14 cellular contexts compared by ENCODE assay signal in genomic region chr1:61403863-61404615, GRCh38.
DNase-seq lines count a peak whose midpoint lies in the region; ATAC-seq and TF ChIP-seq lines count a peak whose summit lies in the region.
"Had no signal": no experiment of that assay in that cellular context is flagged by ENCODE, and none has a peak within 500 bp of the region (broad histone marks: within the 10 kb centered on the region; RNA-seq: fewer than 3 reads in every experiment).

No MANE protein-coding gene starts in this region.

- H3K36me3 ChIP-seq in lung (ENCODE audit: control insufficient read depth in 2 of 2, insufficient read depth in 2 of 2, low read length in 2 of 2) (peaks cover 14 to 20% of the 10 kb centered on the region in 2 donors), tibial artery (peaks cover 26 to 28% (median 27%) of the 10 kb centered on the region in 3 donors)

- no peak overlapping the region for H3K4me3 ChIP-seq in lung
- no peak overlapping the region for H3K4me3 ChIP-seq in tibial artery

- peak; percentile 31 for ATAC-seq in lung (ENCODE audit: insufficient read depth, low FRiP score)
- no peak for ATAC-seq in GM18502 (IDR thresholded peaks at IDR 0.05; ENCODE audit: poor library complexity, unreplicated experiment)
- ATAC-seq: activated CD4-positive, CD25-positive, alpha-beta regulatory T cell treated with anti-CD3 and anti-CD28 coated beads, Interleukin-2, amount 50 U/mL, for 24 hours had no signal

- peaks cover 2 to 23% of the 10 kb centered on the region in 2 donors for H3K4me1 ChIP-seq in lung (ENCODE audit: control insufficient read depth in 2 of 2, insufficient read depth in 2 of 2, low read length in 2 of 2)
- H3K4me1 ChIP-seq in tibial artery: peaks cover 0 to 48% (median 18%) of the 10 kb centered on the region in 4 donors

- intact Hi-C loops in tibial artery (cut with DNase I; ENCODE audit: low total_unique reads): no loop called here

- H3K27ac ChIP-seq in lung (ENCODE audit: low read depth in 1 of 2, low read length in 1 of 2) (peak overlapping the region; percentile 12 to 67), tibial artery (peak overlapping the region; percentile 45 to 51)

- WGBS in lung, 2 donors: 28 to 47% methylated on average over 11 of the region's 11 CpGs

- TF ChIP-seq CTCF in lung (IDR thresholded peaks at IDR 0.05; ENCODE audit: control extremely low read depth, extremely low read depth): no peak
- TF ChIP-seq CTCF in tibial artery (IDR thresholded peaks at IDR 0.05): no peak

- H3K27me3 ChIP-seq in lung (ENCODE audit: control insufficient read depth, insufficient read depth): no peaks in the 10 kb centered on the region
- H3K27me3 ChIP-seq in tibial artery: no peaks in the 10 kb centered on the region

- peak; percentile 39 for DNase-seq in NOMO-1 treated with dmso at 0.1 percent for 144 hours (lab: John Stamatoyannopoulos, UW; ENCODE audit: unreplicated experiment)
- peak; percentile 75 for DNase-seq in dermis blood vessel endothelial cell
- no peak for DNase-seq in lung (ENCODE audit: low spot score)
- no peak for DNase-seq in tibial artery
- no peak for DNase-seq in iPS-NIHi7 (ENCODE audit: extremely low spot score)
- no peak for DNase-seq in NCI-H526 (lab: John Stamatoyannopoulos, UW)
- DNase-seq: cerebellar nuclear complex; DMS53; hippocampal formation; nephron progenitor cell; SHP77 treated with DMSO at 0.1 percent for 48 hours; stimulated activated CD4-positive, alpha-beta T cell treated with anti-CD3 and anti-CD28 coated beads, Interleukin-4, amount 100 ng/mL, for 24 hours had no signal

- peaks cover 0 to 3% of the 10 kb centered on the region in 2 donors for H3K9me3 ChIP-seq in lung (ENCODE audit: control insufficient read depth in 2 of 2, insufficient read depth in 1 of 2, low read length in 1 of 2)
- no peaks in the 10 kb centered on the region for H3K9me3 ChIP-seq in tibial artery

Comparison
In these comparisons a context has a peak if more than half of its experiments do, and no peak if none do; other contexts are left out.
1. DNase-seq: peak in NOMO-1 treated with dmso at 0.1 percent for 144 hours (single experiment) and dermis blood vessel endothelial cell (single experiment); none in lung (single experiment), tibial artery (0 of 2), iPS-NIHi7 (single experiment) and NCI-H526 (0 of 2).